In genomic region chr1:236532850-236533249, GRCh38 we compare ENCODE assay signal across 17 cellular contexts. TPM values are rescaled to one million over a fixed set of nuclear protein-coding genes. Genes with fewer than 3 reads are reported as not detected.
DNase-seq lines count a peak whose midpoint lies in the region; ATAC-seq and TF ChIP-seq lines count a peak whose summit lies in the region.
"Had no signal": no experiment of that assay in that cellular context is flagged by ENCODE, and none has a peak within 500 bp of the region (broad histone marks: within the 10 kb centered on the region; RNA-seq: fewer than 3 reads in every experiment).

No MANE protein-coding gene starts in this region.

- ATAC-seq in GM18861 (IDR thresholded peaks at IDR 0.05; ENCODE audit: unreplicated experiment) = no peak

- H3K27me3 Mint-ChIP-seq in activated naive CD4-positive, alpha-beta T cell treated with anti-CD3 and anti-CD28 coated beads for 36 hours (ENCODE audit: low read depth) = no peaks in the 10 kb centered on the region
- H3K27me3 Mint-ChIP-seq in CD8-positive, alpha-beta memory T cell = no peaks in the 10 kb centered on the region
- H3K27me3 Mint-ChIP-seq in activated CD4-positive, alpha-beta memory T cell treated with anti-CD3 and anti-CD28 coated beads, Interleukin-2, amount 10 ng/mL, durations not matched to agents 7 days and 5 days = no peaks in the 10 kb centered on the region

- WGBS in liver = 34% methylated on average over 4 of the region's 4 CpGs

- TF ChIP-seq CTCF in liver (IDR thresholded peaks at IDR 0.05; ENCODE audit: low read depth, low read length, missing input control) = no peak

- peak in 1 of 2 donors; percentile 6 for TF ChIP-seq RAD21 in liver (IDR thresholded peaks at IDR 0.05)

- H3K4me1 ChIP-seq in CD8-positive, alpha-beta memory T cell (ENCODE audit: insufficient read depth, low read length) = peaks cover 15% of the 10 kb centered on the region
- peaks cover 0 to 50% (median 42%) of the 10 kb centered on the region in 4 donors for H3K4me1 ChIP-seq in liver (ENCODE audit: control insufficient read depth in 4 of 4, insufficient read depth in 4 of 4, low read length in 3 of 4)
- H3K4me1 ChIP-seq: prostate gland had no signal

- intact Hi-C loops in activated naive CD4-positive, alpha-beta T cell treated with anti-CD3 and anti-CD28 coated beads for 36 hours (cut with micrococcal nuclease) = loop anchor here (5.0 kb wide), 1 partner anchor 426 kb away; no protein-coding TSS in a partner anchor

- no peaks in the 10 kb centered on the region for H3K27me3 ChIP-seq in CD8-positive, alpha-beta memory T cell (ENCODE audit: insufficient read depth, low read length, poor library complexity, severe bottlenecking)
- no peaks in the 10 kb centered on the region for H3K27me3 ChIP-seq in liver (ENCODE audit: control insufficient read depth in 4 of 4, insufficient read depth in 4 of 4, low read length in 3 of 4)
- H3K27me3 ChIP-seq: upper lobe of left lung had no signal

- no peaks in the 10 kb centered on the region for H3K9me3 Mint-ChIP-seq in activated naive CD4-positive, alpha-beta T cell treated with anti-CD3 and anti-CD28 coated beads for 36 hours
- no peaks in the 10 kb centered on the region for H3K9me3 Mint-ChIP-seq in CD8-positive, alpha-beta memory T cell
- no peaks in the 10 kb centered on the region for H3K9me3 Mint-ChIP-seq in activated CD4-positive, alpha-beta memory T cell treated with anti-CD3 and anti-CD28 coated beads, Interleukin-2, amount 10 ng/mL, durations not matched to agents 7 days and 5 days

- POLR2A ChIA-PET in CD8-positive, alpha-beta memory T cell (lab: Charles Lee) = no interaction called here
- POLR2A ChIA-PET in activated CD4-positive, alpha-beta memory T cell treated with anti-CD3 and anti-CD28 coated beads, Interleukin-2, amount 10 ng/mL, durations not matched to agents 7 days and 5 days (lab: Charles Lee) = no interaction called here

- H3K27ac Mint-ChIP-seq in activated naive CD4-positive, alpha-beta T cell treated with anti-CD3 and anti-CD28 coated beads for 36 hours = peak overlapping the region; percentile 86
- H3K27ac Mint-ChIP-seq in CD8-positive, alpha-beta memory T cell = peak overlapping the region in 5 of 8 donors; percentile 2 to 76 (median 71)
- peak overlapping the region; percentile 65 for H3K27ac Mint-ChIP-seq in activated CD4-positive, alpha-beta memory T cell treated with anti-CD3 and anti-CD28 coated beads, Interleukin-2, amount 10 ng/mL, durations not matched to agents 7 days and 5 days

- H3K4me3 ChIP-seq in CD8-positive, alpha-beta memory T cell (ENCODE audit: low read length) = no peak overlapping the region
- H3K4me3 ChIP-seq in liver (ENCODE audit: low read depth in 1 of 3, low read length in 3 of 3) = no peak overlapping the region
- H3K4me3 ChIP-seq: prostate gland, upper lobe of left lung had no signal

- H3K4me1 Mint-ChIP-seq in activated naive CD4-positive, alpha-beta T cell treated with anti-CD3 and anti-CD28 coated beads for 36 hours (ENCODE audit: low read depth) = peaks cover 44% of the 10 kb centered on the region
- H3K4me1 Mint-ChIP-seq in CD8-positive, alpha-beta memory T cell = peaks cover 43 to 66% (median 63%) of the 10 kb centered on the region in 3 donors
- H3K4me1 Mint-ChIP-seq in activated CD4-positive, alpha-beta memory T cell treated with anti-CD3 and anti-CD28 coated beads, Interleukin-2, amount 10 ng/mL, durations not matched to agents 7 days and 5 days = peaks cover 59% of the 10 kb centered on the region

- peaks cover 17% of the 10 kb centered on the region for H3K36me3 ChIP-seq in CD8-positive, alpha-beta memory T cell (ENCODE audit: insufficient read depth, low read length)
- H3K36me3 ChIP-seq in liver (ENCODE audit: control insufficient read depth in 4 of 4, insufficient read depth in 3 of 4, low read depth in 1 of 4, low read length in 3 of 4) = peaks cover 3 to 14% (median 8%) of the 10 kb centered on the region in 4 donors
- H3K36me3 ChIP-seq: prostate gland had no signal

- no peak overlapping the region for H3K27ac ChIP-seq in CD8-positive, alpha-beta memory T cell (ENCODE audit: low read depth, low read length)
- H3K27ac ChIP-seq in liver (ENCODE audit: low read depth in 1 of 2, low read length in 2 of 2) = peak overlapping the region in 1 of 2 donors; percentile 28
- H3K27ac ChIP-seq: prostate gland, upper lobe of left lung had no signal

- H3K36me3 Mint-ChIP-seq in activated naive CD4-positive, alpha-beta T cell treated with anti-CD3 and anti-CD28 coated beads for 36 hours (ENCODE audit: low read depth) = peaks cover 28% of the 10 kb centered on the region
- H3K36me3 Mint-ChIP-seq in CD8-positive, alpha-beta memory T cell = peaks cover 0 to 68% (median 18%) of the 10 kb centered on the region in 3 donors
- peaks cover 66% of the 10 kb centered on the region for H3K36me3 Mint-ChIP-seq in activated CD4-positive, alpha-beta memory T cell treated with anti-CD3 and anti-CD28 coated beads, Interleukin-2, amount 10 ng/mL, durations not matched to agents 7 days and 5 days (ENCODE audit: low read depth)

- DNase-seq in activated naive CD4-positive, alpha-beta T cell treated with anti-CD3 and anti-CD28 coated beads for 36 hours = no peak
- DNase-seq in activated naive CD4-positive, alpha-beta T cell (lab: John Stamatoyannopoulos, UW) = no peak
- no peak for DNase-seq in CD8-positive, alpha-beta memory T cell
- DNase-seq in activated CD4-positive, alpha-beta memory T cell treated with anti-CD3 and anti-CD28 coated beads, Interleukin-2, amount 10 ng/mL, durations not matched to agents 7 days and 5 days = no peak
- no peak for DNase-seq in activated CD4-positive, CD25-positive, alpha-beta regulatory T cell treated with anti-CD3 and anti-CD28 coated beads, Interleukin-2, amount 50 U/mL, for 72 hours
- DNase-seq in NCI-H1436 treated with DMSO at 0.1 percent for 48 hours (lab: John Stamatoyannopoulos, UW) = no peak
- DNase-seq: activated CD4-positive, alpha-beta T cell treated with anti-CD3 and anti-CD28 coated beads, Interleukin-2, amount 50 U/mL, for 48 hours; activated effector memory CD4-positive, alpha-beta T cell treated with anti-CD3 and anti-CD28 coated beads, Interleukin-2, amount 50 U/mL, for 16 hours; MM.1S; NCI-H1436; NCI-H524; SK-N-SH; small intestine; upper lobe of left lung had no signal

- no peak overlapping the region for H3K4me3 Mint-ChIP-seq in activated naive CD4-positive, alpha-beta T cell treated with anti-CD3 and anti-CD28 coated beads for 36 hours
- peak overlapping the region in 3 of 7 donors; percentile 19 to 59 (median 30) for H3K4me3 Mint-ChIP-seq in CD8-positive, alpha-beta memory T cell
- H3K4me3 Mint-ChIP-seq in activated CD4-positive, alpha-beta memory T cell treated with anti-CD3 and anti-CD28 coated beads, Interleukin-2, amount 10 ng/mL, durations not matched to agents 7 days and 5 days = no peak overlapping the region

- no peak overlapping the region for H3K9ac ChIP-seq in liver (ENCODE audit: low read depth in 1 of 2, low read length in 2 of 2)
- H3K9ac ChIP-seq: SK-N-SH had no signal

- CTCF ChIA-PET in activated naive CD4-positive, alpha-beta T cell treated with anti-CD3 and anti-CD28 coated beads for 36 hours (lab: Charles Lee) = no interaction called here
- CTCF ChIA-PET in CD8-positive, alpha-beta memory T cell (lab: Charles Lee) = no interaction called here
- CTCF ChIA-PET in activated CD4-positive, alpha-beta memory T cell treated with anti-CD3 and anti-CD28 coated beads, Interleukin-2, amount 10 ng/mL, durations not matched to agents 7 days and 5 days (lab: Charles Lee) = no interaction called here

- no peaks in the 10 kb centered on the region for H3K9me3 ChIP-seq in CD8-positive, alpha-beta memory T cell (ENCODE audit: low read length)
- no peaks in the 10 kb centered on the region for H3K9me3 ChIP-seq in liver (ENCODE audit: control insufficient read depth in 4 of 4, low read length in 3 of 4)
- H3K9me3 ChIP-seq: prostate gland, SK-N-SH, upper lobe of left lung had no signal

TF ChIP-seq in liver, 16 proteins besides CTCF, POLR2A, EP300 and RAD21 (continues in another document):
- TF ChIP-seq MAX (IDR thresholded peaks at IDR 0.05) = no peak
- TF ChIP-seq FOXA2 (IDR thresholded peaks at IDR 0.05) = no peak
- no peak for TF ChIP-seq GABPA (IDR thresholded peaks at IDR 0.05 in 1 of 2, conservative IDR thresholded peaks at IDR 0.05 in 1 of 2)
- no peak for TF ChIP-seq HNF4G (IDR thresholded peaks at IDR 0.05)
- no peak for TF ChIP-seq TAF1 (conservative IDR thresholded peaks at IDR 0.05)
- TF ChIP-seq, protein P1, sequence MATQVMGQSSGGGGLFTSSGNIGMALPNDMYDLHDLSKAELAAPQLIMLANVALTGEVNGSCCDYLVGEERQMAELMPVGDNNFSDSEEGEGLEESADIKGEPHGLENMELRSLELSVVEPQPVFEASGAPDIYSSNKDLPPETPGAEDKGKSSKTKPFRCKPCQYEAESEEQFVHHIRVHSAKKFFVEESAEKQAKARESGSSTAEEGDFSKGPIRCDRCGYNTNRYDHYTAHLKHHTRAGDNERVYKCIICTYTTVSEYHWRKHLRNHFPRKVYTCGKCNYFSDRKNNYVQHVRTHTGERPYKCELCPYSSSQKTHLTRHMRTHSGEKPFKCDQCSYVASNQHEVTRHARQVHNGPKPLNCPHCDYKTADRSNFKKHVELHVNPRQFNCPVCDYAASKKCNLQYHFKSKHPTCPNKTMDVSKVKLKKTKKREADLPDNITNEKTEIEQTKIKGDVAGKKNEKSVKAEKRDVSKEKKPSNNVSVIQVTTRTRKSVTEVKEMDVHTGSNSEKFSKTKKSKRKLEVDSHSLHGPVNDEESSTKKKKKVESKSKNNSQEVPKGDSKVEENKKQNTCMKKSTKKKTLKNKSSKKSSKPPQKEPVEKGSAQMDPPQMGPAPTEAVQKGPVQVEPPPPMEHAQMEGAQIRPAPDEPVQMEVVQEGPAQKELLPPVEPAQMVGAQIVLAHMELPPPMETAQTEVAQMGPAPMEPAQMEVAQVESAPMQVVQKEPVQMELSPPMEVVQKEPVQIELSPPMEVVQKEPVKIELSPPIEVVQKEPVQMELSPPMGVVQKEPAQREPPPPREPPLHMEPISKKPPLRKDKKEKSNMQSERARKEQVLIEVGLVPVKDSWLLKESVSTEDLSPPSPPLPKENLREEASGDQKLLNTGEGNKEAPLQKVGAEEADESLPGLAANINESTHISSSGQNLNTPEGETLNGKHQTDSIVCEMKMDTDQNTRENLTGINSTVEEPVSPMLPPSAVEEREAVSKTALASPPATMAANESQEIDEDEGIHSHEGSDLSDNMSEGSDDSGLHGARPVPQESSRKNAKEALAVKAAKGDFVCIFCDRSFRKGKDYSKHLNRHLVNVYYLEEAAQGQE (IDR thresholded peaks at IDR 0.05) = no peak
- TF ChIP-seq NR2F2 (IDR thresholded peaks at IDR 0.05) = peak; percentile 76

RNA-seq across cellular contexts. Expression of gene LGALS8, which starts 9.1 kb away (rescaled TPM):
- total RNA-seq in activated naive CD4-positive, alpha-beta T cell treated with anti-CD3 and anti-CD28 coated beads for 36 hours = 10 to 100 TPM; 78.6 to 89.4 TPM
- 10 to 100 TPM; 47.3 to 48.9 TPM for total RNA-seq in CD8-positive, alpha-beta memory T cell
- polyA plus RNA-seq in CD8-positive, alpha-beta memory T cell = 54.4 TPM
- 100 to 1,000 TPM; 145 to 146 TPM for total RNA-seq in activated CD4-positive, alpha-beta memory T cell treated with anti-CD3 and anti-CD28 coated beads, Interleukin-2, amount 10 ng/mL, durations not matched to agents 7 days and 5 days
- total RNA-seq in liver = 10 to 100 TPM; 66.9 to 75.9 TPM
- 10 to 100 TPM; 20.7 to 33.9 TPM for polyA plus RNA-seq in liver
